ENCODE assay signal across 34 cellular contexts in the genomic region with DNA sequence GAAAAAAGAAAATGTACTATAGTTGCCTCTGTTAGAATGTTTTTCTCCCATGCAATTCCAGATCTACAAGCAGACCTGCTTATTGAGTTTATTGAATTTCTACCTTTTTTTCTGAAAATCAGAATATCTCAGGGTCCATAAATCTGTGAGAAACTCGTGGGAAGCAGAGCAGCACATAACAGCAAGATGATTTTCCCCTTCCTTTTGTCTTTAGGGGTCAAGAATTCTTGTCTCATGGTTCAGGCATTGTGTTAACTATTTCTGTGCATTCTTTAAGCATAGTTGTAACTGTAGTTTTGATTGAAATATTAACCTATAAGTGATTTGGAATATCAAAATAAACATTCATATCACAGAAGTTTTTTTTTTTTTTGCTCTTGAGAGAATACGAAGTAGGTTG. TPM values are rescaled to one million over a fixed set of nuclear protein-coding genes. Genes with fewer than 3 reads are reported as not detected.
DNase-seq lines count a peak whose midpoint lies in the region; ATAC-seq and TF ChIP-seq lines count a peak whose summit lies in the region.
"Had no signal": no experiment of that assay in that cellular context is flagged by ENCODE, and none has a peak within 500 bp of the region (broad histone marks: within the 10 kb centered on the region; RNA-seq: fewer than 3 reads in every experiment).

No MANE protein-coding gene starts in this region.

- no peak overlapping the region for H2AK9ac ChIP-seq in IMR-90 (replicated peaks; ENCODE audit: low read depth, low read length, poor library complexity)

- no peaks in the 10 kb centered on the region for H3K4me1 Mint-ChIP-seq in Caco-2 (ENCODE audit: low read depth, unreplicated experiment)
- H3K4me1 Mint-ChIP-seq: activated CD4-positive, alpha-beta T cell treated with anti-CD3 and anti-CD28 coated beads, Interleukin-2, amount 10 ng/mL, durations not matched to agents 24 days and 14 days; activated naive CD8-positive, alpha-beta T cell treated with anti-CD3 and anti-CD28 coated beads for 36 hours; CD8-positive, alpha-beta memory T cell; central memory CD8-positive, alpha-beta T cell; naive B cell had no signal

- CTCF ChIA-PET in A673 (lab: Charles Lee): no interaction called here
- CTCF ChIA-PET in IMR-90 (lab: Yijun Ruan, JAX): no interaction called here
- CTCF ChIA-PET in Caco-2 (lab: Charles Lee): no interaction called here

- H3K27ac ChIP-seq in A673 (ENCODE audit: low read depth, low read length, poor library complexity, severe bottlenecking) (peak overlapping the region; percentile 27), IMR-90 (ENCODE audit: insufficient read depth, low read length) (no peak overlapping the region), hepatocyte (peak overlapping the region; percentile 10), gastrocnemius medialis (peak overlapping the region; percentile 29 to 44 (median 34))
- H3K27ac ChIP-seq: esophagus muscularis mucosa, neutrophil, Peyer's patch, upper lobe of right lung had no signal

- H4K5ac ChIP-seq in IMR-90 (ENCODE audit: low read depth, low read length): no peak overlapping the region

- DNase-seq in A673 (ENCODE audit: low spot score): no peak
- peak; percentile 33 for DNase-seq in IMR-90
- no peak for DNase-seq in hepatocyte (ENCODE audit: low spot score)
- no peak for DNase-seq in gastrocnemius medialis
- DNase-seq in Caco-2: no peak
- no peak for DNase-seq in NCI-H510A treated with DMSO at 0.1 percent for 48 hours (lab: John Stamatoyannopoulos, UW)
- DNase-seq: ACHN; activated CD4-positive, alpha-beta T cell treated with anti-CD3 and anti-CD28 coated beads, Interleukin-2, amount 10 ng/mL, durations not matched to agents 24 days and 14 days; activated CD8-positive, alpha-beta memory T cell treated with anti-CD3 and anti-CD28 coated beads for 24 hours; activated effector memory CD4-positive, alpha-beta T cell treated with Interleukin-2 at 50 U/mL for 16 hours; activated naive CD8-positive, alpha-beta T cell treated with anti-CD3 and anti-CD28 coated beads for 36 hours; BE2C; CD8-positive, alpha-beta memory T cell; DMS 273 treated with DMSO at 0.1 percent for 48 hours; dorsolateral prefrontal cortex; foreskin melanocyte; hypothalamus; midbrain; naive B cell; NCI-H1048; NCI-H1694 treated with DMSO at 0.1 percent for 48 hours; NCI-H446; NCI-H82; Peyer's patch; stimulated activated CD4-positive, alpha-beta T cell treated with anti-CD3 and anti-CD28 coated beads, Interleukin-4, amount 100 ng/mL, for 24 hours; T-helper 9 cell; upper lobe of right lung had no signal

- H2BK15ac ChIP-seq in IMR-90 (ENCODE audit: low read depth, low read length): no peak overlapping the region

- no CpG with 5 or more reads among the region's 2 CpGs for WGBS in IMR-90 (ENCODE audit: extremely low coverage in 2 of 2, insufficient read length in 1 of 2), 2 experiments
- WGBS in hepatocyte (ENCODE audit: low lambda C conversion rate, missing lambda C conversion rate): 64% methylated on average over 2 of the region's 2 CpGs

- no peak overlapping the region for H3K56ac ChIP-seq in IMR-90 (ENCODE audit: extremely low read depth, insufficient read depth, low read length)

- H3K18ac ChIP-seq in IMR-90 (ENCODE audit: low read depth, low read length): no peak overlapping the region

- no peak overlapping the region for H2BK5ac ChIP-seq in IMR-90 (ENCODE audit: low read depth, low read length, poor library complexity, severe bottlenecking)

- H3K27me3 Mint-ChIP-seq in Caco-2 (ENCODE audit: insufficient read depth, unreplicated experiment): peaks cover 10% of the 10 kb centered on the region

- TF ChIP-seq POLR2A in IMR-90 (IDR thresholded peaks at IDR 0.05; ENCODE audit: low read depth, low read length): no peak
- no peak for TF ChIP-seq POLR2A in gastrocnemius medialis (IDR thresholded peaks at IDR 0.05)

- no peak overlapping the region for H2BK120ac ChIP-seq in IMR-90 (ENCODE audit: low read depth, low read length)

- H3K9me3 ChIP-seq in A673 (ENCODE audit: low read depth, low read length, poor library complexity, severe bottlenecking) (no peaks in the 10 kb centered on the region), IMR-90 (ENCODE audit: control insufficient read depth, insufficient read depth, low read length) (no peaks in the 10 kb centered on the region), hepatocyte (ENCODE audit: low read depth) (no peaks in the 10 kb centered on the region), gastrocnemius medialis (no peaks in the 10 kb centered on the region), Caco-2 (no peaks in the 10 kb centered on the region)
- H3K9me3 ChIP-seq: BE2C, esophagus muscularis mucosa, neutrophil, Peyer's patch, prostate gland, upper lobe of right lung had no signal

- no peak overlapping the region for H3K23ac ChIP-seq in IMR-90 (ENCODE audit: low read depth, low read length)

- POLR2A ChIA-PET in A673 (lab: Charles Lee; ENCODE audit: low non-redundant PET): no interaction called here
- POLR2A ChIA-PET in IMR-90 (lab: Charles Lee; ENCODE audit: unreplicated experiment): no interaction called here
- POLR2A ChIA-PET in Caco-2 (lab: Charles Lee): no interaction called here

- H3K4me1 ChIP-seq in A673 (ENCODE audit: insufficient read depth, low read length, poor library complexity, severe bottlenecking) (peaks cover 24% of the 10 kb centered on the region), IMR-90 (ENCODE audit: control insufficient read depth, insufficient read depth, low read length) (peaks cover 9% of the 10 kb centered on the region), hepatocyte (ENCODE audit: insufficient read depth) (peaks cover 13% of the 10 kb centered on the region), gastrocnemius medialis (no peaks in the 10 kb centered on the region), Caco-2 (no peaks in the 10 kb centered on the region)
- H3K4me1 ChIP-seq: Peyer's patch, prostate gland, upper lobe of right lung had no signal

- dilution Hi-C loops in IMR-90 (cut with HindIII; ENCODE audit: low sequenced_read_pairs, unreplicated experiment): no loop called here

- no peaks in the 10 kb centered on the region for H3K36me3 Mint-ChIP-seq in Caco-2 (ENCODE audit: insufficient read depth, unreplicated experiment)
- H3K36me3 Mint-ChIP-seq: activated naive CD8-positive, alpha-beta T cell treated with anti-CD3 and anti-CD28 coated beads for 36 hours; CD8-positive, alpha-beta memory T cell; naive B cell had no signal

- H3K9me3 Mint-ChIP-seq in Caco-2 (ENCODE audit: unreplicated experiment): no peaks in the 10 kb centered on the region
- H3K9me3 Mint-ChIP-seq: activated CD4-positive, alpha-beta T cell treated with anti-CD3 and anti-CD28 coated beads, Interleukin-2, amount 10 ng/mL, durations not matched to agents 24 days and 14 days; activated naive CD8-positive, alpha-beta T cell treated with anti-CD3 and anti-CD28 coated beads for 36 hours had no signal

- no peaks in the 10 kb centered on the region for H3K9me2 ChIP-seq in hepatocyte (replicated peaks; ENCODE audit: insufficient read depth)

- no peak overlapping the region for H4K91ac ChIP-seq in IMR-90 (ENCODE audit: insufficient read depth, low read depth, low read length)

- no TSS peak for BruUV-seq in A673 (replicated peaks; lab: Mats Ljungman, UMichigan)
- BruUV-seq in IMR-90 (replicated peaks; lab: Mats Ljungman, UMichigan): no TSS peak
- no TSS peak for BruUV-seq in Caco-2 (replicated peaks; lab: Mats Ljungman, UMichigan)

- TF ChIP-seq RAD21 in IMR-90 (IDR thresholded peaks at IDR 0.05; ENCODE audit: low read length): no peak

- intact Hi-C loops in A673 (cut with micrococcal nuclease; ENCODE audit: unreplicated experiment) (no loop called here), IMR-90 (cut with micrococcal nuclease) (no loop called here), gastrocnemius medialis (cut with DNase I; ENCODE audit: low total_unique reads) (no loop called here), Caco-2 (cut with micrococcal nuclease; ENCODE audit: unreplicated experiment) (no loop called here)

- no peak overlapping the region for H2BK20ac ChIP-seq in IMR-90 (ENCODE audit: low read depth, low read length)

- H3K36me3 ChIP-seq in A673 (ENCODE audit: insufficient read depth, low read length, poor library complexity, severe bottlenecking): no peaks in the 10 kb centered on the region
- H3K36me3 ChIP-seq in IMR-90 (ENCODE audit: control insufficient read depth, insufficient read depth, low read length): no peaks in the 10 kb centered on the region
- H3K36me3 ChIP-seq in hepatocyte (replicated peaks; ENCODE audit: insufficient read depth, low read depth): no peaks in the 10 kb centered on the region
- no peaks in the 10 kb centered on the region for H3K36me3 ChIP-seq in gastrocnemius medialis
- no peaks in the 10 kb centered on the region for H3K36me3 ChIP-seq in Caco-2 (ENCODE audit: control insufficient read depth, insufficient read depth, low read length)
- H3K36me3 ChIP-seq: BE2C, esophagus muscularis mucosa, neutrophil, Peyer's patch, prostate gland, upper lobe of right lung had no signal

- no peak overlapping the region for H3K4me3 Mint-ChIP-seq in Caco-2 (ENCODE audit: unreplicated experiment)
- H3K4me3 Mint-ChIP-seq: activated CD4-positive, alpha-beta T cell treated with anti-CD3 and anti-CD28 coated beads, Interleukin-2, amount 10 ng/mL, durations not matched to agents 24 days and 14 days; activated naive CD8-positive, alpha-beta T cell treated with anti-CD3 and anti-CD28 coated beads for 36 hours; CD8-positive, alpha-beta memory T cell; central memory CD8-positive, alpha-beta T cell; naive B cell had no signal

- ATAC-seq in IMR-90 (ENCODE audit: low read depth): no peak
- no peak for ATAC-seq in gastrocnemius medialis
- ATAC-seq in HG03135 (IDR thresholded peaks at IDR 0.05; ENCODE audit: unreplicated experiment): no peak
- ATAC-seq: K562 had no signal

- peaks cover 16 to 65% of the 10 kb centered on the region in 2 experiments for H3K79me1 ChIP-seq in IMR-90 (ENCODE audit: low read depth in 1 of 2, low read length in 2 of 2)

- H3K14ac ChIP-seq in IMR-90 (replicated peaks; ENCODE audit: low read depth, low read length): no peak overlapping the region

- peaks cover 14% of the 10 kb centered on the region for H3K9me1 ChIP-seq in IMR-90 (ENCODE audit: insufficient read depth, low read length)

- no peak overlapping the region for H2AFZ ChIP-seq in IMR-90 (replicated peaks; ENCODE audit: low read length, poor library complexity)
- H2AFZ ChIP-seq in hepatocyte: no peak overlapping the region

- H3K27ac Mint-ChIP-seq in Caco-2 (ENCODE audit: unreplicated experiment): no peak overlapping the region
- H3K27ac Mint-ChIP-seq: activated CD4-positive, alpha-beta T cell treated with anti-CD3 and anti-CD28 coated beads, Interleukin-2, amount 10 ng/mL, durations not matched to agents 24 days and 14 days; activated naive CD8-positive, alpha-beta T cell treated with anti-CD3 and anti-CD28 coated beads for 36 hours; CD8-positive, alpha-beta memory T cell; naive B cell had no signal

- H3K4me3 ChIP-seq in A673 (ENCODE audit: low read depth, low read length, poor library complexity, severe bottlenecking): peak overlapping the region; percentile 20
- H3K4me3 ChIP-seq in IMR-90 (ENCODE audit: insufficient read depth, low read depth, low read length): no peak overlapping the region
- no peak overlapping the region for H3K4me3 ChIP-seq in hepatocyte
- no peak overlapping the region for H3K4me3 ChIP-seq in gastrocnemius medialis
- no peak overlapping the region for H3K4me3 ChIP-seq in Caco-2 (ENCODE audit: low read depth, low read length)
- H3K4me3 ChIP-seq: dorsolateral prefrontal cortex, esophagus muscularis mucosa, K562, Peyer's patch, prostate gland, upper lobe of right lung had no signal

- in situ Hi-C loops in IMR-90 (cut with MboI; ENCODE audit: low sequenced_read_pairs) (no loop called here), gastrocnemius medialis (cut with MboI; ENCODE audit: low sequenced_read_pairs in 4 of 4) (no loop called here)

- peaks cover 2% of the 10 kb centered on the region; the same call in 1 of the 2 replicates for H4K20me1 ChIP-seq in IMR-90 (ENCODE audit: insufficient read depth, low read length)
- H4K20me1 ChIP-seq in hepatocyte (ENCODE audit: insufficient read depth, poor library complexity, severe bottlenecking): no peaks in the 10 kb centered on the region

- H3K4me2 ChIP-seq in IMR-90 (ENCODE audit: low read depth, low read length) (no peak overlapping the region; the same call in 1 of the 2 replicates), hepatocyte (peak overlapping the region; percentile 54)

- no peak overlapping the region for H3K9ac ChIP-seq in IMR-90 (ENCODE audit: low read depth, low read length)

- H3K79me2 ChIP-seq in hepatocyte: peaks cover 80% of the 10 kb centered on the region

- no peak overlapping the region for H4K8ac ChIP-seq in IMR-90 (ENCODE audit: low read depth in 2 of 2, low read length in 2 of 2)

- TF ChIP-seq CTCF in A673 (conservative IDR thresholded peaks at IDR 0.05; ENCODE audit: low read depth, low read length) (no peak), IMR-90 (conservative IDR thresholded peaks at IDR 0.05; ENCODE audit: low read depth, low read length) (no peak), hepatocyte (IDR thresholded peaks at IDR 0.05; ENCODE audit: poor library complexity) (no peak), gastrocnemius medialis (IDR thresholded peaks at IDR 0.05 in 4 of 5, conservative IDR thresholded peaks at IDR 0.05 in 1 of 5) (no peak), Caco-2 (IDR thresholded peaks at IDR 0.05; ENCODE audit: insufficient read depth in 1 of 2, low read depth in 1 of 2, low read length in 1 of 2, severe bottlenecking in 1 of 2, unreplicated experiment in 1 of 2) (no peak)

- H3K4ac ChIP-seq in IMR-90 (ENCODE audit: low read depth, low read length): no peak overlapping the region

- H2AK5ac ChIP-seq in IMR-90 (ENCODE audit: low read depth, low read length): no peak overlapping the region

- H3K27me3 ChIP-seq in A673 (replicated peaks; ENCODE audit: insufficient read depth, low read depth, low read length, poor library complexity) (no peaks in the 10 kb centered on the region), IMR-90 (ENCODE audit: control insufficient read depth, insufficient read depth, low read length) (no peaks in the 10 kb centered on the region), hepatocyte (no peaks in the 10 kb centered on the region), gastrocnemius medialis (no peaks in the 10 kb centered on the region), Caco-2 (replicated peaks; ENCODE audit: control insufficient read depth, insufficient read depth, low read length) (no peaks in the 10 kb centered on the region)
- H3K27me3 ChIP-seq: BE2C, dorsolateral prefrontal cortex, esophagus muscularis mucosa, neutrophil, Peyer's patch, upper lobe of right lung had no signal

RNA-seq across cellular contexts. Expression of a gene that starts 11.4 kb away (rescaled TPM):
- total RNA-seq in A673 (2021): 16.1 and 23.9 TPM in 2 replicates
- total RNA-seq in IMR-90 (2012; rRNA removed): 6.5 and 7.8 TPM in 2 replicates
- 3.8 TPM in 2 replicates for polyA plus RNA-seq in IMR-90 (2012; rRNA removed)
- 2.1 and 3.1 TPM in 2 replicates for polyA plus RNA-seq in IMR-90 (2012; cell fraction: cytosol; rRNA removed)
- polyA plus RNA-seq in IMR-90 (2012; cell fraction: nucleus; rRNA removed; ENCODE audit: low replicate concordance): 0.92 and 5.8 TPM in 2 replicates
- total RNA-seq in hepatocyte: 28.1 and 35.7 TPM in 2 replicates
- polyA plus RNA-seq in hepatocyte: 12.8 and 19.0 TPM in 2 replicates
- 1 to 10 TPM; 1.4 to 8.4 (median 2.6) TPM for total RNA-seq in gastrocnemius medialis
- 0.58 and 0.73 TPM in 2 replicates for total RNA-seq in Caco-2 (2022)
- total RNA-seq: activated CD4-positive, alpha-beta T cell treated with anti-CD3 and anti-CD28 coated beads, Interleukin-2, amount 10 ng/mL, durations not matched to agents 24 days and 14 days; activated naive CD8-positive, alpha-beta T cell treated with anti-CD3 and anti-CD28 coated beads for 36 hours; CD8-positive, alpha-beta memory T cell; H4; K562 had no signal
- polyA plus RNA-seq: CD8-positive, alpha-beta memory T cell; K562 had no signal
